ENCODE assay signal across 9 cellular contexts in genomic region chr4:4519296-4519898, GRCh38. TPM values are rescaled to one million over a fixed set of nuclear protein-coding genes. Genes with fewer than 3 reads are reported as not detected.
A peak's percentile ranks its signal among the peaks of the same experiment; 100 is the strongest.
DNase-seq lines count a peak whose midpoint lies in the region; ATAC-seq, FAIRE-seq and TF ChIP-seq lines count a peak whose summit lies in the region.
"Had no signal": no experiment of that assay in that cellular context is flagged by ENCODE, and none has a peak within 500 bp of the region (broad histone marks: within the 10 kb centered on the region; RNA-seq: fewer than 3 reads in every experiment).

No MANE protein-coding gene starts in this region.

- no peak overlapping the region for H3K4me3 Mint-ChIP-seq in CD14-positive monocyte
- no peak overlapping the region for H3K4me3 Mint-ChIP-seq in activated CD4-positive, alpha-beta memory T cell treated with anti-CD3 and anti-CD28 coated beads for 36 hours

- peaks cover under 1 to 8% of the 10 kb centered on the region in 2 donors for H3K36me3 Mint-ChIP-seq in CD14-positive monocyte
- no peaks in the 10 kb centered on the region for H3K36me3 Mint-ChIP-seq in activated CD4-positive, alpha-beta memory T cell treated with anti-CD3 and anti-CD28 coated beads for 36 hours

- no peaks in the 10 kb centered on the region for H3K9me3 Mint-ChIP-seq in CD14-positive monocyte
- H3K9me3 Mint-ChIP-seq in activated CD4-positive, alpha-beta memory T cell treated with anti-CD3 and anti-CD28 coated beads for 36 hours: no peaks in the 10 kb centered on the region

- no peak for TF ChIP-seq POLR2A in GM12878 (IDR thresholded peaks at IDR 0.05; ENCODE audit: low read depth, low read length)

- H3K9ac ChIP-seq in GM12878 (ENCODE audit: control insufficient read depth, insufficient read depth, low read length): no peak overlapping the region

- peaks cover 59% of the 10 kb centered on the region for H3K79me2 ChIP-seq in GM12878 (ENCODE audit: control insufficient read depth, insufficient read depth, low read length)

- POLR2A ChIA-PET in GM12878 (lab: Charles Lee): interaction anchor here (0.5 to 1.7 kb wide), 4 partner anchors 17 to 1672 kb away, joined by 3 to 6 read pairs (median 6); partner anchors contain the start of gene STX18
- POLR2A ChIA-PET in activated CD4-positive, alpha-beta memory T cell treated with anti-CD3 and anti-CD28 coated beads for 36 hours (lab: Charles Lee): interaction anchor here (1.0 kb wide), 1 partner anchor 17 kb away, joined by 3 read pairs; no protein-coding TSS in a partner anchor

- CTCF ChIA-PET in GM12878 (lab: Yijun Ruan, JAX): interaction anchor here (0.9 to 8.8 kb wide), 15 partner anchors 8 to 360 kb away, joined by 3 to 134 read pairs (median 7); partner anchors contain the start of gene STX18
- CTCF ChIA-PET in activated CD4-positive, alpha-beta memory T cell treated with anti-CD3 and anti-CD28 coated beads for 36 hours (lab: Charles Lee): interaction anchor here (0.8 to 3.1 kb wide), 7 partner anchors 8 to 36 kb away, joined by 3 to 14 read pairs (median 5); no protein-coding TSS in a partner anchor

- no peak overlapping the region for H2AFZ ChIP-seq in GM12878 (ENCODE audit: control insufficient read depth, low read depth, low read length)

- H3K9me3 ChIP-seq in GM12878 (replicated peaks; ENCODE audit: control insufficient read depth, insufficient read depth, low read length) (no peaks in the 10 kb centered on the region), lower lobe of right lung (no peaks in the 10 kb centered on the region)

- no peaks in the 10 kb centered on the region for H3K36me3 ChIP-seq in GM12878 (ENCODE audit: control insufficient read depth in 2 of 2, insufficient read depth in 2 of 2, low read length in 1 of 2)
- no peaks in the 10 kb centered on the region for H3K36me3 ChIP-seq in lower lobe of right lung

- peaks cover 23% of the 10 kb centered on the region for H3K4me1 ChIP-seq in GM12878 (ENCODE audit: control insufficient read depth, insufficient read depth, low read length)
- H3K4me1 ChIP-seq in lower lobe of right lung: peaks cover 6% of the 10 kb centered on the region

- RAD21 ChIA-PET in GM12878 (lab: Charles Lee; ENCODE audit: unreplicated experiment): interaction anchor here (0.6 to 4.3 kb wide), 8 partner anchors 14 to 244 kb away, joined by 3 to 18 read pairs (median 6); partner anchors contain the start of gene STX18

- no peak overlapping the region for H3K4me3 ChIP-seq in HFF-Myc (replicated peaks; ENCODE audit: low read depth, low read length)
- H3K4me3 ChIP-seq in GM12878: no peak overlapping the region
- H3K4me3 ChIP-seq in lower lobe of right lung: no peak overlapping the region

- H3K4me2 ChIP-seq in GM12878 (ENCODE audit: control insufficient read depth, insufficient read depth): no peak overlapping the region

- TF ChIP-seq RAD21 in GM12878 (IDR thresholded peaks at IDR 0.05; ENCODE audit: insufficient read depth, low read depth, low read length): no peak

- TF ChIP-seq EP300 in GM12878 (IDR thresholded peaks at IDR 0.05; ENCODE audit: borderline replicate concordance in 1 of 2, control insufficient read depth in 1 of 2, low read depth in 2 of 2, low read length in 2 of 2): no peak

- no peaks in the 10 kb centered on the region for H3K27me3 Mint-ChIP-seq in CD14-positive monocyte (ENCODE audit: low read depth in 3 of 3)
- H3K27me3 Mint-ChIP-seq in activated CD4-positive, alpha-beta memory T cell treated with anti-CD3 and anti-CD28 coated beads for 36 hours: no peaks in the 10 kb centered on the region

- no TSS peak for BruUV-seq in GM12878 (replicated peaks; lab: Mats Ljungman, UMichigan)

- in situ Hi-C loops in GM12878 (cut with MboI): no loop called here
- in situ Hi-C loops in KBM-7 (cut with MboI; ENCODE audit: low pct_unique_long_range_greater_than_20kb, low sequenced_read_pairs): no loop called here

- H3K27ac Mint-ChIP-seq in CD14-positive monocyte: no peak overlapping the region
- no peak overlapping the region for H3K27ac Mint-ChIP-seq in activated CD4-positive, alpha-beta memory T cell treated with anti-CD3 and anti-CD28 coated beads for 36 hours

- 74% methylated on average over 4 of the region's 4 CpGs for WGBS in GM12878 (ENCODE audit: insufficient coverage, insufficient replicate concordance, low lambda C conversion rate, missing lambda C conversion rate)

- no peak for ATAC-seq in GM12878
- no peak for ATAC-seq in lower lobe of right lung
- no peak for ATAC-seq in HG03520 (IDR thresholded peaks at IDR 0.05; ENCODE audit: unreplicated experiment)

- no peak for FAIRE-seq in GM12878 (lab: Jason Lieb, UNC)

- peaks cover 7% of the 10 kb centered on the region for H3K4me1 Mint-ChIP-seq in CD14-positive monocyte
- H3K4me1 Mint-ChIP-seq in activated CD4-positive, alpha-beta memory T cell treated with anti-CD3 and anti-CD28 coated beads for 36 hours (ENCODE audit: low read depth): peaks cover 33% of the 10 kb centered on the region

- DNase-seq in CD14-positive monocyte (ENCODE audit: low spot score) (no peak), HFF-Myc (ENCODE audit: extremely low read depth, low read depth) (no peak), GM12878 (ENCODE audit: low read depth, low spot score) (no peak), lower lobe of right lung (no peak), NAMALWA (ENCODE audit: low spot score) (no peak), KBM-7 (no peak)
- no peak for DNase-seq in activated CD4-positive, alpha-beta memory T cell treated with anti-CD3 and anti-CD28 coated beads for 36 hours
- DNase-seq: retina had no signal

- SMC1A ChIA-PET in GM12878 (lab: Charles Lee; ENCODE audit: uncharacterized antibody, unreplicated experiment): interaction anchor here (1.0 to 14.4 kb wide), 8 partner anchors 8 to 32 kb away, joined by 4 to 175 read pairs (median 17); partner anchors contain the start of gene STX18

- no peak overlapping the region for H3K27ac ChIP-seq in GM12878 (ENCODE audit: control insufficient read depth, insufficient read depth)
- no peak overlapping the region for H3K27ac ChIP-seq in lower lobe of right lung

- H4K20me1 ChIP-seq in GM12878 (ENCODE audit: control insufficient read depth, insufficient read depth): no peaks in the 10 kb centered on the region

- intact Hi-C loops in CD14-positive monocyte (cut with micrococcal nuclease): no loop called here
- intact Hi-C loops in GM12878 (cut with micrococcal nuclease; ENCODE audit: unreplicated experiment): no loop called here
- intact Hi-C loops in lower lobe of right lung (cut with DNase I): no loop called here
- intact Hi-C loops in activated CD4-positive, alpha-beta memory T cell treated with anti-CD3 and anti-CD28 coated beads for 36 hours (cut with micrococcal nuclease): no loop called here

- peak; percentile 60 for TF ChIP-seq CTCF in CD14-positive monocyte (IDR thresholded peaks at IDR 0.05)
- TF ChIP-seq CTCF in HFF-Myc (IDR thresholded peaks at IDR 0.05; ENCODE audit: low read depth, low read length, missing control alignments): peak; percentile 57
- peak; percentile 10 to 38 (median 36); a peak in 4 of 6 replicates for TF ChIP-seq CTCF in GM12878 (IDR thresholded peaks at IDR 0.05 in 2 of 3, conservative IDR thresholded peaks at IDR 0.05 in 1 of 3; ENCODE audit: control insufficient read depth in 2 of 3, extremely low read depth in 1 of 3, insufficient read depth in 1 of 3, low read depth in 3 of 3, low read length in 3 of 3)
- TF ChIP-seq CTCF in lower lobe of right lung (IDR thresholded peaks at IDR 0.05): peak; percentile 41

- H3K27me3 ChIP-seq in GM12878 (replicated peaks in 1 of 2; ENCODE audit: control insufficient read depth in 2 of 2, insufficient read depth in 2 of 2, low read length in 1 of 2): no peaks in the 10 kb centered on the region
- H3K27me3 ChIP-seq in lower lobe of right lung (ENCODE audit: low read depth): no peaks in the 10 kb centered on the region

TF ChIP-seq in GM12878, 131 proteins besides CTCF, POLR2A, EP300 and RAD21 (continues in another document):
- TF ChIP-seq NFYA (IDR thresholded peaks at IDR 0.05; ENCODE audit: borderline replicate concordance, low read depth, low read length): no peak
- no peak for TF ChIP-seq BCL11A (IDR thresholded peaks at IDR 0.05; ENCODE audit: low read depth, low read length)
- no peak for TF ChIP-seq RBBP5 (conservative IDR thresholded peaks at IDR 0.05)
- TF ChIP-seq CREB1 (IDR thresholded peaks at IDR 0.05; ENCODE audit: low read depth): no peak
- no peak for TF ChIP-seq PML (IDR thresholded peaks at IDR 0.05; ENCODE audit: low read length)
- TF ChIP-seq ZZZ3 (IDR thresholded peaks at IDR 0.05; ENCODE audit: control insufficient read depth, insufficient read length, low read depth): no peak

RNA-seq across cellular contexts. Expression of gene STX18, which starts 22.5 kb away (rescaled TPM):
- polyA plus RNA-seq in CD14-positive monocyte (10 to 100 TPM; 19.0 to 19.6 TPM), GM12878 (2011; rRNA removed) (38.8 and 50.8 TPM in 2 replicates), GM12878 (2014; fragmentation: Illumina TruSeq; extraction: Trizol) (46.6 and 48.9 TPM in 2 replicates), GM12878 (2014; fragmentation: Nextera tagmentation; extraction: Ambion mirVana) (10 to 100 TPM in 1 of 2 experiments, 1 to 10 TPM in 1; 8.2 to 13.6 TPM), GM12878 (2014; rRNA removed) (29.6 and 32.7 TPM in 2 replicates), GM12878 (2016; fragmentation: Nextera tagmentation; extraction: Ambion mirVana) (10 to 100 TPM; 31.7 to 33.2 TPM)
- 117 and 126 TPM in 2 replicates for total RNA-seq in GM12878 (2013; cell fraction: nucleolus; rRNA removed)
- total RNA-seq in GM12878 (2014; rRNA removed) (21.3 and 22.0 TPM in 2 replicates), GM12878 (2014; rRNA removed; fragmentation: Illumina TruSeq; extraction: Trizol) (29.5 and 30.4 TPM in 2 replicates), GM12878 (2021) (25.5 and 26.0 TPM in 2 replicates), lower lobe of right lung (36.5 TPM)
- 18.0 TPM for polyA plus RNA-seq in GM12878 (2011; ENCODE audit: low read depth)
- polyA plus RNA-seq in GM12878 (2011; cell fraction: cytosol; rRNA removed): 29.1 and 32.3 TPM in 2 replicates
- polyA plus RNA-seq in GM12878 (2011; cell fraction: nucleus; rRNA removed): 49.8 and 49.9 TPM in 2 replicates
- polyA plus RNA-seq in GM12878 (2012): 21.1 and 22.0 TPM in 2 replicates
- polyA minus RNA-seq in GM12878 (2011; rRNA and poly(A)+ RNA removed): 28.1 and 33.5 TPM in 2 replicates
- polyA minus RNA-seq in GM12878 (2011; cell fraction: cytosol; rRNA and poly(A)+ RNA removed): 7.4 and 7.9 TPM in 2 replicates
- polyA minus RNA-seq in GM12878 (2011; cell fraction: nucleus; rRNA and poly(A)+ RNA removed): 21.4 and 36.7 TPM in 2 replicates
- total RNA-seq in activated CD4-positive, alpha-beta memory T cell treated with anti-CD3 and anti-CD28 coated beads for 36 hours: 10 to 100 TPM; 20.2 to 23.2 TPM
